Comparison of ENCODE assay signal across 27 cellular contexts in genomic region chr3:67998222-67998760, GRCh38.
"Had no signal": no experiment of that assay in that cellular context is flagged by ENCODE, and none has a peak within 500 bp of the region (broad histone marks: within the 10 kb centered on the region; RNA-seq: fewer than 3 reads in every experiment).

No MANE protein-coding gene starts in this region.

- H3K36me3 Mint-ChIP-seq: natural killer cell had no signal

- H3K4me3 Mint-ChIP-seq: effector memory CD8-positive, alpha-beta T cell; natural killer cell; neural crest cell had no signal

- ATAC-seq: effector memory CD8-positive, alpha-beta T cell; heart right ventricle; left cardiac atrium; left ventricle myocardium superior; lower lobe of right lung; natural killer cell; right cardiac atrium had no signal

- H3K9me3 Mint-ChIP-seq: effector memory CD8-positive, alpha-beta T cell had no signal

- H3K27me3 ChIP-seq: neutrophil, thyroid gland, vagina had no signal

- DNase-seq: cerebellar nuclear complex; cortex of kidney; effector memory CD8-positive, alpha-beta T cell; erythroblast; esophagus squamous epithelium; foreskin melanocyte; glutamatergic neuron; heart right ventricle; hippocampal formation; left cardiac atrium; left ventricle myocardium superior; lower lobe of right lung; natural killer cell; right cardiac atrium; stimulated activated CD4-positive, alpha-beta T cell treated with anti-CD3 and anti-CD28 coated beads, Interleukin-15, amount 100 ng/mL, for 24 hours; stimulated activated CD4-positive, alpha-beta T cell treated with anti-CD3 and anti-CD28 coated beads, Interleukin-2, amount 100 ng/mL, for 48 hours; stimulated activated CD8-positive, alpha-beta memory T cell treated with anti-CD3 and anti-CD28 coated beads, Interleukin-4, amount 100 ng/mL, for 48 hours; stimulated activated naive CD4-positive, alpha-beta T cell; stomach; thyroid gland; trophoblast cell had no signal

- H3K4me1 ChIP-seq: esophagus squamous epithelium, heart right ventricle, lower lobe of right lung, parathyroid adenoma, prostate gland, stomach, thyroid gland, vagina had no signal

- H3K36me3 ChIP-seq: esophagus squamous epithelium, heart right ventricle, lower lobe of right lung, neutrophil, prostate gland, stomach, thyroid gland, vagina had no signal

- H3K4me1 Mint-ChIP-seq: natural killer cell had no signal

- H3K27ac Mint-ChIP-seq: effector memory CD8-positive, alpha-beta T cell; natural killer cell had no signal

- H3K27ac ChIP-seq: esophagus squamous epithelium, heart right ventricle, lower lobe of right lung, neutrophil, parathyroid adenoma, prostate gland, skin epidermis, stomach, thyroid gland, vagina had no signal

- H3K9ac ChIP-seq: parathyroid adenoma had no signal

- H3K9me3 ChIP-seq: esophagus squamous epithelium, lower lobe of right lung, neutrophil, prostate gland, thyroid gland, vagina had no signal

- H3K4me3 ChIP-seq: esophagus squamous epithelium, heart right ventricle, lower lobe of right lung, prostate gland, skin epidermis, stomach, thyroid gland, vagina had no signal
